27 cellular contexts compared by ENCODE assay signal in genomic region chr1:82179162-82179561, GRCh38.
DNase-seq lines count a peak whose midpoint lies in the region; ATAC-seq, FAIRE-seq and TF ChIP-seq lines count a peak whose summit lies in the region.
"Had no signal": no experiment of that assay in that cellular context is flagged by ENCODE, and none has a peak within 500 bp of the region (broad histone marks: within the 10 kb centered on the region; RNA-seq: fewer than 3 reads in every experiment).

No MANE protein-coding gene starts in this region.

- H3K4me2 ChIP-seq in SK-N-SH, result no peak overlapping the region
- H3K4me2 ChIP-seq: BLaER1 had no signal

- H4K20me1 ChIP-seq in SK-N-SH (ENCODE audit: insufficient read depth), result no peaks in the 10 kb centered on the region
- H4K20me1 ChIP-seq: BLaER1 had no signal

- H3K9ac ChIP-seq in SK-N-SH (no peak overlapping the region), adipocyte (ENCODE audit: low read length) (no peak overlapping the region)
- H3K9ac ChIP-seq: BLaER1 had no signal

- POLR2A ChIA-PET in SK-N-SH (lab: Yijun Ruan, JAX), result no interaction called here

- ATAC-seq in SK-N-SH treated with all-trans-retinoic acid at 6 μM for 48 hours, result no peak
- ATAC-seq: Panc1 had no signal

- no peak for DNase-seq in SK-N-SH
- DNase-seq in adipocyte (ENCODE audit: low read depth), result peak; percentile 33
- no peak for DNase-seq in GM12892 (ENCODE audit: insufficient read length)
- DNase-seq in hypothalamus (lab: John Stamatoyannopoulos, UW), result no peak
- no peak for DNase-seq in activated gamma-delta T cell treated with Interleukin-2 at 50 U/mL for 16 hours
- DNase-seq: CD4-positive, CD25-positive, alpha-beta regulatory T cell; DMS153; DND-41; GOT3; HFFc6; KBM-7; MV-4-11; NCI-H1105; NCI-H1436 treated with DMSO at 0.1 percent for 48 hours; NCI-H2029; NCI-H345; NCI-H524 treated with DMSO at 0.1 percent for 48 hours; NCI-H774; SHP77 treated with DMSO at 0.1 percent for 48 hours had no signal

- no peaks in the 10 kb centered on the region for H3K36me3 ChIP-seq in SK-N-SH (replicated peaks in 1 of 2; ENCODE audit: control insufficient read depth in 1 of 2, insufficient read depth in 2 of 2, low read length in 1 of 2)
- H3K36me3 ChIP-seq in adipocyte (ENCODE audit: control insufficient read depth, insufficient read depth, low read length, severe bottlenecking), result no peaks in the 10 kb centered on the region
- H3K36me3 ChIP-seq: BLaER1, HAP-1 had no signal

- no peak overlapping the region for H3K27ac ChIP-seq in SK-N-SH (ENCODE audit: low read depth in 2 of 2, low read length in 1 of 2)
- H3K27ac ChIP-seq: BLaER1, RWPE1 had no signal

- FAIRE-seq in islet of Langerhans (lab: Jason Lieb, UNC) (peak; percentile 86), GM12892 (lab: Jason Lieb, UNC) (no peak)
- FAIRE-seq: A204.1, HTR-8/SVneo had no signal

- no peaks in the 10 kb centered on the region for H3K9me3 ChIP-seq in SK-N-SH
- no peaks in the 10 kb centered on the region for H3K9me3 ChIP-seq in adipocyte (ENCODE audit: control insufficient read depth, low read length)
- H3K9me3 ChIP-seq: BLaER1, HAP-1 had no signal

- no peak for TF ChIP-seq RAD21 in SK-N-SH (IDR thresholded peaks at IDR 0.05; ENCODE audit: low read length)

- H3K27me3 ChIP-seq in SK-N-SH (ENCODE audit: insufficient read depth), result no peaks in the 10 kb centered on the region
- no peaks in the 10 kb centered on the region for H3K27me3 ChIP-seq in adipocyte (replicated peaks; ENCODE audit: control insufficient read depth, insufficient read depth, low read length)
- H3K27me3 ChIP-seq: BLaER1 had no signal

- H2AFZ ChIP-seq in SK-N-SH (ENCODE audit: low read depth), result no peak overlapping the region

- no peak overlapping the region for H3K4me3 ChIP-seq in SK-N-SH (ENCODE audit: low read depth in 2 of 2, low read length in 1 of 2)
- H3K4me3 ChIP-seq in adipocyte (ENCODE audit: low read length), result no peak overlapping the region
- H3K4me3 ChIP-seq: BLaER1, HAP-1 had no signal

- TF ChIP-seq EP300 in SK-N-SH (IDR thresholded peaks at IDR 0.05; ENCODE audit: borderline replicate concordance in 1 of 2, low read depth in 1 of 2, low read length in 1 of 2), result no peak

- no peaks in the 10 kb centered on the region for H3F3A ChIP-seq in SK-N-SH (replicated peaks; ENCODE audit: insufficient read depth)

- CTCF ChIA-PET in SK-N-SH (lab: Yijun Ruan, JAX), result no interaction called here

- H3K4me1 ChIP-seq in SK-N-SH (ENCODE audit: control insufficient read depth in 1 of 2, insufficient read depth in 2 of 2, low read depth in 1 of 2, low read length in 1 of 2) (no peaks in the 10 kb centered on the region; a peak in 1 of 4 replicates), adipocyte (ENCODE audit: control insufficient read depth, insufficient read depth, low read length) (peaks cover 7% of the 10 kb centered on the region)
- H3K4me1 ChIP-seq: BLaER1, HAP-1 had no signal

- no peaks in the 10 kb centered on the region for H3K79me2 ChIP-seq in SK-N-SH (ENCODE audit: insufficient read depth)

- no peak for TF ChIP-seq CTCF in SK-N-SH (IDR thresholded peaks at IDR 0.05)

- TF ChIP-seq POLR2A in GM12892 (IDR thresholded peaks at IDR 0.05; ENCODE audit: low read depth, low read length), result no peak

- H3K9me2 ChIP-seq in SK-N-SH, result no peaks in the 10 kb centered on the region

TF ChIP-seq in SK-N-SH treated with all-trans-retinoic acid at 6 μM for 48 hours, 23 proteins besides CTCF, POLR2A, EP300 and RAD21:
- TF ChIP-seq ESRRG (CRISPR knock-in tag; IDR thresholded peaks at IDR 0.05) (no peak), GLIS3 (CRISPR knock-in tag; IDR thresholded peaks at IDR 0.05) (no peak), TCF4 (CRISPR knock-in tag; IDR thresholded peaks at IDR 0.05; ENCODE audit: borderline replicate concordance) (peak; percentile 27; the same call in 1 of the 2 replicates)

TF ChIP-seq in SK-N-SH, 30 proteins besides CTCF, POLR2A, EP300 and RAD21:
- no peak for TF ChIP-seq ZBTB33 (IDR thresholded peaks at IDR 0.05; ENCODE audit: borderline replicate concordance, low read depth)
- TF ChIP-seq REST (IDR thresholded peaks at IDR 0.05; ENCODE audit: low read depth, low read length), result no peak
- no peak for TF ChIP-seq TEAD4 (IDR thresholded peaks at IDR 0.05; ENCODE audit: borderline replicate concordance, insufficient read depth)
